Comparison of ENCODE assay signal across 8 cellular contexts in genomic region chr15:23857028-23857641, GRCh38.
DNase-seq lines count a peak whose midpoint lies in the region; ATAC-seq and TF ChIP-seq lines count a peak whose summit lies in the region.

No MANE protein-coding gene starts in this region.

- CTCF ChIA-PET in A673 (lab: Charles Lee) (no interaction called here), HEK293 (lab: Yijun Ruan, JAX) (interaction anchor here (0.7 to 1.6 kb wide), 3 partner anchors 17 to 206 kb away, joined by 3 to 5 read pairs (median 3); no protein-coding TSS in a partner anchor)

- H3K36me3 ChIP-seq in A673 (ENCODE audit: insufficient read depth, low read length, poor library complexity, severe bottlenecking) (no peaks in the 10 kb centered on the region), HEK293 (ENCODE audit: control insufficient read depth in 2 of 2, insufficient read depth in 1 of 2, low read length in 2 of 2) (no peaks in the 10 kb centered on the region), iPS DF 6.9 (ENCODE audit: control insufficient read depth, insufficient read depth, low read length) (no peaks in the 10 kb centered on the region), tibial nerve (no peaks in the 10 kb centered on the region)

- no CpG with 5 or more reads among the region's 12 CpGs for whole genome bisulfite sequencing in iPS DF 6.9 (ENCODE audit: insufficient coverage, insufficient read length)
- 33 to 34% methylated on average over 12 of the region's 12 CpGs for WGBS in tibial nerve, 2 donors

- intact Hi-C loops in A673 (cut with micrococcal nuclease; ENCODE audit: unreplicated experiment), result loop anchor here (10.0 kb wide), 1 partner anchor 212 kb away; the partner anchor contains the start of gene MAGEL2

- no peak for ATAC-seq in GM19035 (IDR thresholded peaks at IDR 0.05; ENCODE audit: unreplicated experiment)
- ATAC-seq in GM18505 (IDR thresholded peaks at IDR 0.05; ENCODE audit: unreplicated experiment), result no peak

- H3K27ac ChIP-seq in A673 (ENCODE audit: low read depth, low read length, poor library complexity, severe bottlenecking) (no peak overlapping the region), HEK293 (ENCODE audit: extremely low read depth, low read depth, low read length) (no peak overlapping the region), iPS DF 6.9 (ENCODE audit: low read length) (no peak overlapping the region), tibial nerve (no peak overlapping the region)

- POLR2A ChIA-PET in A673 (lab: Charles Lee; ENCODE audit: low non-redundant PET), result no interaction called here
- POLR2A ChIA-PET in HEK293 (lab: Yijun Ruan, JAX), result no interaction called here

- H3K4me1 ChIP-seq in A673 (ENCODE audit: insufficient read depth, low read length, poor library complexity, severe bottlenecking), result no peaks in the 10 kb centered on the region
- no peaks in the 10 kb centered on the region for H3K4me1 ChIP-seq in HEK293 (ENCODE audit: control insufficient read depth, insufficient read depth, low read length)
- no peaks in the 10 kb centered on the region; the same call in 1 of the 2 replicates for H3K4me1 ChIP-seq in iPS DF 6.9 (ENCODE audit: control insufficient read depth, insufficient read depth, low read length)
- peaks cover 0 to 3% (median 0%) of the 10 kb centered on the region in 4 donors for H3K4me1 ChIP-seq in tibial nerve

- no TSS peak for BruUV-seq in A673 (replicated peaks; lab: Mats Ljungman, UMichigan)

- H3K4me3 ChIP-seq in A673 (ENCODE audit: low read depth, low read length, poor library complexity, severe bottlenecking), result no peak overlapping the region
- H3K4me3 ChIP-seq in HEK293 (ENCODE audit: low read depth, low read length), result no peak overlapping the region
- H3K4me3 ChIP-seq in iPS DF 6.9 (ENCODE audit: low read length), result no peak overlapping the region
- H3K4me3 ChIP-seq in tibial nerve, result no peak overlapping the region

- DNase-seq in A673 (ENCODE audit: low spot score), result peak; percentile 20
- DNase-seq in RKO (ENCODE audit: low spot score), result peak; percentile 59
- peak; percentile 31 for DNase-seq in iPS DF 6.9 (ENCODE audit: low read depth, low spot score)
- peak in 1 of 2 donors; percentile 61 for DNase-seq in tibial nerve (ENCODE audit: low spot score in 2 of 2)
- no peak for DNase-seq in T-helper 9 cell

- H3K27me3 ChIP-seq in A673 (replicated peaks; ENCODE audit: insufficient read depth, low read depth, low read length, poor library complexity), result no peaks in the 10 kb centered on the region
- no peaks in the 10 kb centered on the region for H3K27me3 ChIP-seq in iPS DF 6.9 (ENCODE audit: control insufficient read depth, insufficient read depth, low read length)
- no peaks in the 10 kb centered on the region for H3K27me3 ChIP-seq in tibial nerve

- TF ChIP-seq POLR2A in tibial nerve (IDR thresholded peaks at IDR 0.05) (no peak), GM18505 (IDR thresholded peaks at IDR 0.05; ENCODE audit: borderline replicate concordance, extremely low read depth, insufficient read depth, insufficient read length) (no peak)

- peaks cover 33% of the 10 kb centered on the region for H3K9me3 ChIP-seq in A673 (ENCODE audit: low read depth, low read length, poor library complexity, severe bottlenecking)
- no peaks in the 10 kb centered on the region for H3K9me3 ChIP-seq in HEK293 (ENCODE audit: control insufficient read depth, insufficient read depth, low read depth, low read length)
- H3K9me3 ChIP-seq in iPS DF 6.9 (ENCODE audit: control insufficient read depth, insufficient read depth, low read length), result no peaks in the 10 kb centered on the region
- H3K9me3 ChIP-seq in tibial nerve, result no peaks in the 10 kb centered on the region

- TF ChIP-seq EP300 in tibial nerve (IDR thresholded peaks at IDR 0.05), result no peak

- TF ChIP-seq CTCF in A673 (conservative IDR thresholded peaks at IDR 0.05; ENCODE audit: low read depth, low read length) (peak; percentile 37), HEK293 (tag by site-specific recombination; IDR thresholded peaks at IDR 0.05) (no peak), tibial nerve (IDR thresholded peaks at IDR 0.05) (peak in 4 of 5 experiments; percentile 8 to 45 (median 29))

TF ChIP-seq in HEK293, 187 proteins besides CTCF, POLR2A, EP300 and RAD21:
- TF ChIP-seq ZBTB49 (tag by site-specific recombination; IDR thresholded peaks at IDR 0.05; ENCODE audit: low read depth) (no peak), ZNF223 (tag by site-specific recombination; IDR thresholded peaks at IDR 0.05) (no peak), ZEB2 (tag by site-specific recombination; IDR thresholded peaks at IDR 0.05) (no peak), ZXDB (tag by site-specific recombination; IDR thresholded peaks at IDR 0.05) (no peak), ZNF544 (tag by site-specific recombination; IDR thresholded peaks at IDR 0.05) (no peak), ZNF654 (tag by site-specific recombination; IDR thresholded peaks at IDR 0.05; ENCODE audit: low read depth) (peak; percentile 58)
- TF ChIP-seq, protein P1, sequence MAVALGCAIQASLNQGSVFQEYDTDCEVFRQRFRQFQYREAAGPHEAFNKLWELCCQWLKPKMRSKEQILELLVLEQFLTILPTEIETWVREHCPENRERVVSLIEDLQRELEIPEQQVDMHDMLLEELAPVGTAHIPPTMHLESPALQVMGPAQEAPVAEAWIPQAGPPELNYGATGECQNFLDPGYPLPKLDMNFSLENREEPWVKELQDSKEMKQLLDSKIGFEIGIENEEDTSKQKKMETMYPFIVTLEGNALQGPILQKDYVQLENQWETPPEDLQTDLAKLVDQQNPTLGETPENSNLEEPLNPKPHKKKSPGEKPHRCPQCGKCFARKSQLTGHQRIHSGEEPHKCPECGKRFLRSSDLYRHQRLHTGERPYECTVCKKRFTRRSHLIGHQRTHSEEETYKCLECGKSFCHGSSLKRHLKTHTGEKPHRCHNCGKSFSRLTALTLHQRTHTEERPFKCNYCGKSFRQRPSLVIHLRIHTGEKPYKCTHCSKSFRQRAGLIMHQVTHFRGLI (tag by site-specific recombination; IDR thresholded peaks at IDR 0.05), result no peak
- TF ChIP-seq, protein P2, sequence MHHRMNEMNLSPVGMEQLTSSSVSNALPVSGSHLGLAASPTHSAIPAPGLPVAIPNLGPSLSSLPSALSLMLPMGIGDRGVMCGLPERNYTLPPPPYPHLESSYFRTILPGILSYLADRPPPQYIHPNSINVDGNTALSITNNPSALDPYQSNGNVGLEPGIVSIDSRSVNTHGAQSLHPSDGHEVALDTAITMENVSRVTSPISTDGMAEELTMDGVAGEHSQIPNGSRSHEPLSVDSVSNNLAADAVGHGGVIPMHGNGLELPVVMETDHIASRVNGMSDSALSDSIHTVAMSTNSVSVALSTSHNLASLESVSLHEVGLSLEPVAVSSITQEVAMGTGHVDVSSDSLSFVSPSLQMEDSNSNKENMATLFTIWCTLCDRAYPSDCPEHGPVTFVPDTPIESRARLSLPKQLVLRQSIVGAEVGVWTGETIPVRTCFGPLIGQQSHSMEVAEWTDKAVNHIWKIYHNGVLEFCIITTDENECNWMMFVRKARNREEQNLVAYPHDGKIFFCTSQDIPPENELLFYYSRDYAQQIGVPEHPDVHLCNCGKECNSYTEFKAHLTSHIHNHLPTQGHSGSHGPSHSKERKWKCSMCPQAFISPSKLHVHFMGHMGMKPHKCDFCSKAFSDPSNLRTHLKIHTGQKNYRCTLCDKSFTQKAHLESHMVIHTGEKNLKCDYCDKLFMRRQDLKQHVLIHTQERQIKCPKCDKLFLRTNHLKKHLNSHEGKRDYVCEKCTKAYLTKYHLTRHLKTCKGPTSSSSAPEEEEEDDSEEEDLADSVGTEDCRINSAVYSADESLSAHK (tag by site-specific recombination; IDR thresholded peaks at IDR 0.05), result no peak
TF ChIP-seq in HEK293: peak in this region for 1.
